Comparison of ENCODE assay signal across 23 cellular contexts in genomic region chr7:47330561-47331178, GRCh38.
A peak's percentile ranks its signal among the peaks of the same experiment; 100 is the strongest.
DNase-seq lines count a peak whose midpoint lies in the region; ATAC-seq, FAIRE-seq and TF ChIP-seq lines count a peak whose summit lies in the region.
"Had no signal": no experiment of that assay in that cellular context is flagged by ENCODE, and none has a peak within 500 bp of the region (broad histone marks: within the 10 kb centered on the region; RNA-seq: fewer than 3 reads in every experiment).

No MANE protein-coding gene starts in this region.

- H2BK5ac ChIP-seq in H1 (ENCODE audit: low read depth, low read length), result no peak overlapping the region; the same call in 1 of the 2 replicates

- H3K9ac ChIP-seq in H1 (replicated peaks in 1 of 4; ENCODE audit: extremely low read depth in 1 of 4, low read depth in 3 of 4, low read length in 3 of 4), result no peak overlapping the region

- H4K20me1 ChIP-seq in H1 (replicated peaks in 1 of 2; ENCODE audit: control insufficient read depth in 1 of 2, insufficient read depth in 2 of 2, low read length in 2 of 2), result no peaks in the 10 kb centered on the region

- no peaks in the 10 kb centered on the region for H3K79me1 ChIP-seq in H1 (ENCODE audit: low read depth, low read length)

- TF ChIP-seq CTCF in RWPE1 (conservative IDR thresholded peaks at IDR 0.05; ENCODE audit: low read depth) (no peak), H1 (IDR thresholded peaks at IDR 0.05; ENCODE audit: control extremely low read depth in 1 of 3, insufficient read depth in 1 of 3, low read depth in 1 of 3, low read length in 3 of 3) (no peak), mesothelial cell of epicardium (IDR thresholded peaks at IDR 0.05; ENCODE audit: unreplicated experiment) (no peak), thyroid gland (IDR thresholded peaks at IDR 0.05) (no peak)

- H2BK20ac ChIP-seq in H1 (ENCODE audit: low read length), result no peak overlapping the region

- H3K27ac Mint-ChIP-seq in mesothelial cell of epicardium, result peak overlapping the region; percentile 98
- H3K27ac Mint-ChIP-seq: activated naive CD8-positive, alpha-beta T cell treated with anti-CD3 and anti-CD28 coated beads for 36 hours had no signal

- no peaks in the 10 kb centered on the region for H3K9me3 Mint-ChIP-seq in mesothelial cell of epicardium
- H3K9me3 Mint-ChIP-seq: activated naive CD8-positive, alpha-beta T cell treated with anti-CD3 and anti-CD28 coated beads for 36 hours; central memory CD8-positive, alpha-beta T cell; naive B cell had no signal

- H3K27me3 ChIP-seq in H1 (replicated peaks in 1 of 4; ENCODE audit: control insufficient read depth in 3 of 4, extremely low read depth in 1 of 4, insufficient read depth in 3 of 4, low read length in 3 of 4), result no peaks in the 10 kb centered on the region
- no peaks in the 10 kb centered on the region for H3K27me3 ChIP-seq in thyroid gland

- H3K23ac ChIP-seq in H1 (ENCODE audit: insufficient read length), result no peak overlapping the region

- POLR2A ChIA-PET in RWPE1 (lab: Yijun Ruan, JAX; ENCODE audit: low non-redundant PET), result no interaction called here
- POLR2A ChIA-PET in H1 (lab: Charles Lee; ENCODE audit: partially characterized antibody), result interaction anchor here (0.7 kb wide), 1 partner anchor 50 kb away, joined by 3 read pairs; no protein-coding TSS in a partner anchor

- peak overlapping the region; percentile 58 for H4K91ac ChIP-seq in H1 (replicated peaks; ENCODE audit: insufficient read length, low read length)

- H3K27ac ChIP-seq in RWPE1 (peak overlapping the region; percentile 95), H1 (ENCODE audit: low read depth, low read length) (no peak overlapping the region), thyroid gland (peak overlapping the region; percentile 51 to 95 (median 94))
- H3K27ac ChIP-seq: C4-2B, HL-60 had no signal

- H2BK15ac ChIP-seq in H1 (ENCODE audit: low read length), result no peak overlapping the region

- no peak overlapping the region for H3K4ac ChIP-seq in H1 (replicated peaks; ENCODE audit: insufficient read length, low read depth, low read length)

- FAIRE-seq in H1 (lab: Jason Lieb, UNC), result no peak
- FAIRE-seq: HepG2 had no signal

- TF ChIP-seq POLR2A in H1 (IDR thresholded peaks at IDR 0.05; ENCODE audit: control extremely low read depth in 1 of 2, low read depth in 2 of 2, low read length in 2 of 2) (no peak), thyroid gland (IDR thresholded peaks at IDR 0.05) (no peak)

- no peaks in the 10 kb centered on the region for H3K36me3 ChIP-seq in H1 (ENCODE audit: control insufficient read depth in 2 of 4, insufficient read depth in 4 of 4, low read length in 3 of 4)
- H3K36me3 ChIP-seq in thyroid gland, result no peaks in the 10 kb centered on the region

- ATAC-seq in HG03108 (IDR thresholded peaks at IDR 0.05; ENCODE audit: unreplicated experiment) (no peak), GM21528 (IDR thresholded peaks at IDR 0.05; ENCODE audit: low FRiP score, unreplicated experiment) (no peak)
- ATAC-seq: HepG2, SK-N-SH treated with all-trans-retinoic acid at 6 μM for 48 hours had no signal

- no peaks in the 10 kb centered on the region for H3K9me3 ChIP-seq in H1 (ENCODE audit: insufficient read depth in 2 of 2, low read depth in 1 of 2, low read length in 1 of 2)
- H3K9me3 ChIP-seq in thyroid gland, result no peaks in the 10 kb centered on the region

- H2BK120ac ChIP-seq in H1 (replicated peaks; ENCODE audit: low read depth, low read length), result no peak overlapping the region

- H3K23me2 ChIP-seq in H1 (ENCODE audit: low read depth, low read length), result no peaks in the 10 kb centered on the region

- H3K4me2 ChIP-seq in H1 (ENCODE audit: insufficient read depth in 1 of 2, low read depth in 2 of 2, low read length in 2 of 2), result no peak overlapping the region

- 88% methylated on average over 16 of the region's 16 CpGs; no CpG with 5 or more reads in 1 of the 2 experiments for WGBS in H1 (ENCODE audit: extremely low coverage in 1 of 2, insufficient coverage in 1 of 2, insufficient read length in 1 of 2, insufficient replicate concordance in 2 of 2, low coverage in 1 of 2, low lambda C conversion rate in 2 of 2, missing lambda C conversion rate in 1 of 2), 2 experiments
- 58 to 59% methylated on average over 16 of the region's 16 CpGs for WGBS in thyroid gland, 2 donors

- H3K56ac ChIP-seq in H1 (replicated peaks; ENCODE audit: insufficient read length, low read depth, low read length), result no peak overlapping the region

- H3K4me3 Mint-ChIP-seq in mesothelial cell of epicardium, result no peak overlapping the region
- H3K4me3 Mint-ChIP-seq: activated naive CD8-positive, alpha-beta T cell treated with anti-CD3 and anti-CD28 coated beads for 36 hours; central memory CD8-positive, alpha-beta T cell; naive B cell had no signal

- H3K79me2 ChIP-seq in H1 (ENCODE audit: control insufficient read depth in 1 of 2, insufficient read depth in 2 of 2, low read length in 2 of 2), result no peaks in the 10 kb centered on the region

- H3K36me3 Mint-ChIP-seq in mesothelial cell of epicardium, result peaks cover 4% of the 10 kb centered on the region
- H3K36me3 Mint-ChIP-seq: activated naive CD8-positive, alpha-beta T cell treated with anti-CD3 and anti-CD28 coated beads for 36 hours; naive B cell had no signal

- peaks cover 23 to 46% (median 31%) of the 10 kb centered on the region in 4 experiments for H3K4me1 ChIP-seq in H1 (replicated peaks in 1 of 4; ENCODE audit: control insufficient read depth in 3 of 4, insufficient read depth in 4 of 4, low read length in 3 of 4)
- H3K4me1 ChIP-seq in thyroid gland, result peaks cover 68 to 84% of the 10 kb centered on the region in 2 donors

- H3K4me1 Mint-ChIP-seq in mesothelial cell of epicardium, result peaks cover 56% of the 10 kb centered on the region
- H3K4me1 Mint-ChIP-seq: activated naive CD8-positive, alpha-beta T cell treated with anti-CD3 and anti-CD28 coated beads for 36 hours; central memory CD8-positive, alpha-beta T cell had no signal

- H2AK5ac ChIP-seq in H1 (ENCODE audit: low read depth, low read length), result peak overlapping the region; percentile 47; the same call in 1 of the 2 replicates

- no peaks in the 10 kb centered on the region for H3K27me3 Mint-ChIP-seq in mesothelial cell of epicardium (ENCODE audit: low read depth)
- H3K27me3 Mint-ChIP-seq: activated naive CD8-positive, alpha-beta T cell treated with anti-CD3 and anti-CD28 coated beads for 36 hours; central memory CD8-positive, alpha-beta T cell; naive B cell had no signal

- peak overlapping the region; percentile 4; the same call in 1 of the 2 replicates for H2BK12ac ChIP-seq in H1 (ENCODE audit: low read depth, low read length)

- no peak for TF ChIP-seq RAD21 in H1 (IDR thresholded peaks at IDR 0.05 in 1 of 2, conservative IDR thresholded peaks at IDR 0.05 in 1 of 2; ENCODE audit: low read depth in 2 of 2, low read length in 2 of 2)

- H3K14ac ChIP-seq in H1 (ENCODE audit: insufficient read length), result no peak overlapping the region

- intact Hi-C loops in thyroid gland (cut with DNase I), result no loop called here

- DNase-seq in RWPE1 (ENCODE audit: low spot score), result no peak
- DNase-seq in H1 (ENCODE audit: low read depth in 1 of 2, low spot score in 2 of 2), result peak in 1 of 2 experiments; percentile 39
- DNase-seq in mesothelial cell of epicardium (ENCODE audit: low spot score in 2 of 2, unreplicated experiment in 2 of 2), result no peak
- peak; percentile 62 for DNase-seq in thyroid gland
- DNase-seq in SW480 (ENCODE audit: low spot score), result no peak
- DNase-seq: activated CD4-positive, alpha-beta T cell treated with anti-CD3 and anti-CD28 coated beads for 4 hours; activated effector memory CD4-positive, alpha-beta T cell treated with anti-CD3 and anti-CD28 coated beads, Interleukin-2, amount 50 U/mL, for 16 hours; activated naive CD8-positive, alpha-beta T cell treated with anti-CD3 and anti-CD28 coated beads for 36 hours; activated T-cell treated with anti-CD3 and anti-CD28 coated beads, Interleukin-2, amount 50 U/mL, for 1 hour; Kasumi-1; naive B cell; NCI-H146; NCI-H2107; NCI-H446; stimulated activated CD4-positive, alpha-beta T cell treated with anti-CD3 and anti-CD28 coated beads, Interleukin-4, amount 100 ng/mL, for 1 hour; substantia nigra had no signal

- H2AFZ ChIP-seq in H1 (ENCODE audit: low read length), result no peak overlapping the region

- TF ChIP-seq EP300 in H1 (IDR thresholded peaks at IDR 0.05; ENCODE audit: borderline replicate concordance in 1 of 2, low read depth in 2 of 2, low read length in 2 of 2), result no peak

- H4K5ac ChIP-seq in H1 (ENCODE audit: insufficient read length, low read depth, low read length), result no peak overlapping the region

- no peak overlapping the region for H4K8ac ChIP-seq in H1 (ENCODE audit: extremely low read depth, insufficient read depth, low read length)

- CTCF ChIA-PET in RWPE1 (lab: Yijun Ruan, JAX), result interaction anchor here (0.6 to 0.7 kb wide), 2 partner anchors 54 to 488 kb away, joined by 3 read pairs; no protein-coding TSS in a partner anchor
- CTCF ChIA-PET in H1 (lab: Charles Lee; ENCODE audit: partially characterized antibody), result interaction anchor here (1.1 to 2.5 kb wide), 2 partner anchors 30 to 64 kb away, joined by 4 to 8 read pairs; no protein-coding TSS in a partner anchor

- no peak overlapping the region for H3K18ac ChIP-seq in H1 (ENCODE audit: extremely low read depth, low read length)

- H3K4me3 ChIP-seq in H1 (ENCODE audit: extremely low read depth in 1 of 4, insufficient read depth in 2 of 4, low read depth in 3 of 4, low read length in 4 of 4) (no peak overlapping the region), thyroid gland (replicated peaks in 1 of 3) (no peak overlapping the region)

TF ChIP-seq in H1, 55 proteins besides CTCF, POLR2A, EP300 and RAD21:
- no peak for TF ChIP-seq CREB1 (IDR thresholded peaks at IDR 0.05)
- TF ChIP-seq ASH2L (IDR thresholded peaks at IDR 0.05; ENCODE audit: low read length), result no peak
TF ChIP-seq in H1: peak in this region for 0.

Comparison
In these comparisons a context has a peak if more than half of its experiments do, and no peak if none do; other contexts are left out.
1. DNase-seq: peak in thyroid gland (2 of 2); none in RWPE1 (single experiment), mesothelial cell of epicardium (0 of 2) and SW480 (single experiment).